ENCODE assay signal across 1 cellular context in genomic region chr14:103099733-103100280, GRCh38.
TF ChIP-seq lines count a peak whose summit lies in the region.

No MANE protein-coding gene starts in this region.

TF ChIP-seq in HepG2, 621 proteins besides CTCF, POLR2A, EP300 and RAD21 (continued from another document):
- no peak for TF ChIP-seq ZNF3 (CRISPR knock-in tag; IDR thresholded peaks at IDR 0.05)
- no peak for TF ChIP-seq RXRA (CRISPR knock-in tag; IDR thresholded peaks at IDR 0.05)
- TF ChIP-seq RFXAP (CRISPR knock-in tag; IDR thresholded peaks at IDR 0.05; ENCODE audit: borderline replicate concordance), result no peak
- peak; percentile 42; the same call in 1 of the 2 replicates for TF ChIP-seq ZNF30 (CRISPR knock-in tag; IDR thresholded peaks at IDR 0.05)
- TF ChIP-seq NFE2L2 (IDR thresholded peaks at IDR 0.05; ENCODE audit: low read length), result no peak
- TF ChIP-seq, protein P1, sequence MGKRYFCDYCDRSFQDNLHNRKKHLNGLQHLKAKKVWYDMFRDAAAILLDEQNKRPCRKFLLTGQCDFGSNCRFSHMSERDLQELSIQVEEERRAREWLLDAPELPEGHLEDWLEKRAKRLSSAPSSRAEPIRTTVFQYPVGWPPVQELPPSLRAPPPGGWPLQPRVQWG (CRISPR knock-in tag; IDR thresholded peaks at IDR 0.05; ENCODE audit: borderline replicate concordance, low read depth), result peak; percentile 85; the same call in 1 of the 2 replicates
- TF ChIP-seq HMG20B (CRISPR knock-in tag; conservative IDR thresholded peaks at IDR 0.05), result no peak
- TF ChIP-seq, protein P2, sequence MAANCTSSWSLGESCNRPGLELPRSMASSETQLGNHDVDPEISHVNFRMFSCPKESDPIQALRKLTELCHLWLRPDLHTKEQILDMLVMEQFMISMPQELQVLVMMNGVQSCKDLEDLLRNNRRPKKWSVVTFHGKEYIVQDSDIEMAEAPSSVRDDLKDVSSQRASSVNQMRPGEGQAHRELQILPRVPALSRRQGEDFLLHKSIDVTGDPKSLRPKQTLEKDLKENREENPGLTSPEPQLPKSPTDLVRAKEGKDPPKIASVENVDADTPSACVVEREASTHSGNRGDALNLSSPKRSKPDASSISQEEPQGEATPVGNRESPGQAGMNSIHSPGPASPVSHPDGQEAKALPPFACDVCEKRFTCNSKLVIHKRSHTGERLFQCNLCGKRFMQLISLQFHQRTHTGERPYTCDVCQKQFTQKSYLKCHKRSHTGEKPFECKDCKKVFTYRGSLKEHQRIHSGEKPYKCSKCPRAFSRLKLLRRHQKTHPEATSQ (CRISPR knock-in tag; IDR thresholded peaks at IDR 0.05; ENCODE audit: borderline replicate concordance), result no peak
- TF ChIP-seq ZNF788 (CRISPR knock-in tag; IDR thresholded peaks at IDR 0.05; ENCODE audit: borderline replicate concordance), result 0 out of 2 replicates have a peak, but pooled peaks have one; percentile 3
- TF ChIP-seq FLYWCH1 (CRISPR knock-in tag; IDR thresholded peaks at IDR 0.05), result no peak
